ENCODE assay signal across 9 cellular contexts in genomic region chr16:17339764-17340541, GRCh38.
A peak's percentile ranks its signal among the peaks of the same experiment; 100 is the strongest.
DNase-seq lines count a peak whose midpoint lies in the region; ATAC-seq lines count a peak whose summit lies in the region.
"Had no signal": no experiment of that assay in that cellular context is flagged by ENCODE, and none has a peak within 500 bp of the region (broad histone marks: within the 10 kb centered on the region; RNA-seq: fewer than 3 reads in every experiment).

No MANE protein-coding gene starts in this region.

- DNase-seq in left cardiac atrium (peak; percentile 56), Right ventricle myocardium superior (no peak), myocyte (ENCODE audit: low read depth) (peak; percentile 85), aorta (peak in 1 of 2 donors; percentile 81), RKO (ENCODE audit: low spot score) (no peak)
- DNase-seq: C1 segment of cervical spinal cord had no signal

- H3K27me3 Mint-ChIP-seq in activated T-helper 17 cell treated with anti-CD3 and anti-CD28 coated beads, Interleukin-2, amount 50 U/mL, for 72 hours: no peaks in the 10 kb centered on the region

- no peak overlapping the region for H3K4me3 Mint-ChIP-seq in activated T-helper 17 cell treated with anti-CD3 and anti-CD28 coated beads, Interleukin-2, amount 50 U/mL, for 72 hours

- peak overlapping the region; percentile 21 for H3K27ac Mint-ChIP-seq in activated T-helper 17 cell treated with anti-CD3 and anti-CD28 coated beads, Interleukin-2, amount 50 U/mL, for 72 hours

- no peaks in the 10 kb centered on the region for H3K9me3 Mint-ChIP-seq in activated T-helper 17 cell treated with anti-CD3 and anti-CD28 coated beads, Interleukin-2, amount 50 U/mL, for 72 hours

- 51 to 55% methylated on average over 7 of the region's 7 CpGs for WGBS in aorta, 2 donors

- no peaks in the 10 kb centered on the region for H3K9me3 ChIP-seq in aorta (ENCODE audit: control insufficient read depth, low read length)

- H3K36me3 ChIP-seq in aorta (ENCODE audit: control insufficient read depth in 1 of 2, insufficient read depth in 2 of 2, low read length in 1 of 2): no peaks in the 10 kb centered on the region

- H3K27ac ChIP-seq in aorta (ENCODE audit: low read depth in 1 of 2, low read length in 2 of 2): peak overlapping the region in 1 of 2 donors; percentile 20

- H3K27me3 ChIP-seq in aorta (ENCODE audit: control insufficient read depth in 1 of 2, insufficient read depth in 2 of 2, low read length in 1 of 2): no peaks in the 10 kb centered on the region

- H3K4me1 ChIP-seq in aorta (ENCODE audit: control insufficient read depth in 1 of 2, insufficient read depth in 2 of 2, low read length in 2 of 2): no peaks in the 10 kb centered on the region

- ATAC-seq in left cardiac atrium: peak; percentile 52 to 81
- ATAC-seq in Right ventricle myocardium superior (ENCODE audit: poor library complexity): no peak
- ATAC-seq in activated T-helper 17 cell treated with anti-CD3 and anti-CD28 coated beads, Interleukin-2, amount 50 U/mL, for 72 hours (replicated peaks): no peak
- peak; percentile 44 for ATAC-seq in aorta (ENCODE audit: low FRiP score)
- ATAC-seq in HG02970 (IDR thresholded peaks at IDR 0.05; ENCODE audit: low FRiP score, unreplicated experiment): no peak
- no peak for ATAC-seq in HG02973 (IDR thresholded peaks at IDR 0.05; ENCODE audit: unreplicated experiment)

- H3K4me3 ChIP-seq in aorta (ENCODE audit: low read length in 2 of 2): no peak overlapping the region

- H3K36me3 Mint-ChIP-seq in activated T-helper 17 cell treated with anti-CD3 and anti-CD28 coated beads, Interleukin-2, amount 50 U/mL, for 72 hours (ENCODE audit: low read depth): no peaks in the 10 kb centered on the region

- H3K4me1 Mint-ChIP-seq in activated T-helper 17 cell treated with anti-CD3 and anti-CD28 coated beads, Interleukin-2, amount 50 U/mL, for 72 hours: peaks cover 36% of the 10 kb centered on the region

- intact Hi-C loops in left cardiac atrium (cut with DNase I) (loop anchor here in 1 of 2 donors (5.0 to 10.0 kb wide), 3 partner anchors 38 to 475 kb away; no protein-coding TSS in a partner anchor), Right ventricle myocardium superior (cut with DNase I) (no loop called here), aorta (cut with DNase I) (loop anchor here in 1 of 2 donors (2.0 to 10.0 kb wide), 2 partner anchors 65 to 125 kb away; no protein-coding TSS in a partner anchor)

Comparison
In these comparisons a context has a peak if more than half of its experiments do, and no peak if none do; other contexts are left out.
1. ATAC-seq: peak in left cardiac atrium (2 of 2) and aorta (single experiment); none in Right ventricle myocardium superior (single experiment), activated T-helper 17 cell treated with anti-CD3 and anti-CD28 coated beads, Interleukin-2, amount 50 U/mL, for 72 hours (single experiment), HG02970 (single experiment) and HG02973 (single experiment).
2. DNase-seq: peak in left cardiac atrium (single experiment) and myocyte (single experiment); none in Right ventricle myocardium superior (single experiment) and RKO (single experiment).